9 cellular contexts compared by ENCODE assay signal in the genomic region with DNA sequence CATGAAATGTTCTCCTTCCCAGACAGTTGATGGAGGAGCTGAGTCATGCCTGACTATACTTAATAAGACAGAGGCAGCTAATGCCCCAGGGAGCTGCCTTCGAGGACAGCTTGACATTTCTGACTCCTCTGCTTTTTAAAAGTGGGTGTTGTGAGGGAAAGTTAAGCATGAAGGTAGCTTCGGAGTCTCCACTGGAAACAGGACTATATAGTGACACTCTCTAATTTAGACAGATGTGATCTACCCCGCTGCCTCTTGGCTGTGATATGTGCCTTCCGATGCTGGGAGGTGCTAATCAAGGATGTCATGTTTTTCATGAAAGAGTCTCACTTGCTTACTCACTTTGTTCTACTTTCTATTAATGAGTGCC.
DNase-seq lines count a peak whose midpoint lies in the region; ATAC-seq and TF ChIP-seq lines count a peak whose summit lies in the region.
"Had no signal": no experiment of that assay in that cellular context is flagged by ENCODE, and none has a peak within 500 bp of the region (broad histone marks: within the 10 kb centered on the region; RNA-seq: fewer than 3 reads in every experiment).

No MANE protein-coding gene starts in this region.

- H3K9me2 ChIP-seq in Loucy (replicated peaks; ENCODE audit: low read depth, low read length), result no peaks in the 10 kb centered on the region

- peak overlapping the region; percentile 21 for H3K4me2 ChIP-seq in Loucy (ENCODE audit: low read depth, low read length, poor library complexity, severe bottlenecking)

- H3K9me3 ChIP-seq in Loucy (ENCODE audit: insufficient read depth, low read depth, low read length), result no peaks in the 10 kb centered on the region

- no peaks in the 10 kb centered on the region for H4K20me1 ChIP-seq in Loucy (ENCODE audit: insufficient read depth, low read length, poor library complexity, severe bottlenecking)

- no peaks in the 10 kb centered on the region for H3K79me2 ChIP-seq in Loucy (ENCODE audit: insufficient read depth, low read length)

- H3K9me3 Mint-ChIP-seq in natural killer cell treated with Interleukin-12 subunit alpha and Interleukin-12 subunit beta and Interleukin-15 and Interleukin-18, amount 100 ng/mL, for 72 hours, result no peaks in the 10 kb centered on the region
- H3K9me3 Mint-ChIP-seq: nephron had no signal

- no peak for TF ChIP-seq CTCF in Loucy (conservative IDR thresholded peaks at IDR 0.05; ENCODE audit: low read length)

- DNase-seq in ELF-1 (ENCODE audit: low read depth, low spot score) (peak; percentile 43), amniotic epithelial cell (ENCODE audit: low read depth) (peak; percentile 66), cerebellar cortex (ENCODE audit: low spot score) (no peak), DMS79 (lab: John Stamatoyannopoulos, UW) (no peak)
- DNase-seq in natural killer cell treated with Interleukin-12 subunit alpha and Interleukin-12 subunit beta and Interleukin-15 and Interleukin-18, amount 100 ng/mL, for 72 hours (ENCODE audit: low spot score), result no peak

- peak overlapping the region; percentile 54; the same call in 1 of the 2 replicates for H2AFZ ChIP-seq in Loucy (ENCODE audit: low read length)

- no peaks in the 10 kb centered on the region for H3K36me3 ChIP-seq in Loucy (ENCODE audit: insufficient read depth, low read length)

- H3F3A ChIP-seq in Loucy (ENCODE audit: low read depth), result no peaks in the 10 kb centered on the region

- H3K4me3 Mint-ChIP-seq in natural killer cell treated with Interleukin-12 subunit alpha and Interleukin-12 subunit beta and Interleukin-15 and Interleukin-18, amount 100 ng/mL, for 72 hours, result peak overlapping the region; percentile 72
- H3K4me3 Mint-ChIP-seq: nephron had no signal

- H3K27me3 Mint-ChIP-seq in natural killer cell treated with Interleukin-12 subunit alpha and Interleukin-12 subunit beta and Interleukin-15 and Interleukin-18, amount 100 ng/mL, for 72 hours, result no peaks in the 10 kb centered on the region

- no peak overlapping the region for H3K9ac ChIP-seq in Loucy (ENCODE audit: low read depth, low read length, poor library complexity, severe bottlenecking)

- H3K27ac Mint-ChIP-seq in natural killer cell treated with Interleukin-12 subunit alpha and Interleukin-12 subunit beta and Interleukin-15 and Interleukin-18, amount 100 ng/mL, for 72 hours, result peak overlapping the region; percentile 81 to 83
- H3K27ac Mint-ChIP-seq: nephron had no signal

- peaks cover 15% of the 10 kb centered on the region for H3K4me1 ChIP-seq in Loucy (ENCODE audit: insufficient read depth, low read length, poor library complexity, severe bottlenecking)

- H3K4me1 Mint-ChIP-seq in natural killer cell treated with Interleukin-12 subunit alpha and Interleukin-12 subunit beta and Interleukin-15 and Interleukin-18, amount 100 ng/mL, for 72 hours (ENCODE audit: low read depth in 2 of 2), result peaks cover 27 to 29% of the 10 kb centered on the region in 2 donors
- H3K4me1 Mint-ChIP-seq: nephron had no signal

- peaks cover 4% of the 10 kb centered on the region for H3K36me3 Mint-ChIP-seq in natural killer cell treated with Interleukin-12 subunit alpha and Interleukin-12 subunit beta and Interleukin-15 and Interleukin-18, amount 100 ng/mL, for 72 hours

- no peaks in the 10 kb centered on the region for H3K27me3 ChIP-seq in Loucy (ENCODE audit: insufficient read depth, low read length, poor library complexity, severe bottlenecking)

- H3K4me3 ChIP-seq in Loucy (ENCODE audit: low read length, poor library complexity, severe bottlenecking), result no peak overlapping the region

- ATAC-seq in GM21529 (IDR thresholded peaks at IDR 0.05; ENCODE audit: unreplicated experiment) (peak; percentile 55), GM21526 (IDR thresholded peaks at IDR 0.05; ENCODE audit: low FRiP score, unreplicated experiment) (no peak)
- peak; percentile 67 to 85 for ATAC-seq in natural killer cell treated with Interleukin-12 subunit alpha and Interleukin-12 subunit beta and Interleukin-15 and Interleukin-18, amount 100 ng/mL, for 72 hours

Comparison
In these comparisons a context has a peak if more than half of its experiments do, and no peak if none do; other contexts are left out.
1. DNase-seq: peak in ELF-1 (single experiment) and amniotic epithelial cell (single experiment); none in natural killer cell treated with Interleukin-12 subunit alpha and Interleukin-12 subunit beta and Interleukin-15 and Interleukin-18, amount 100 ng/mL, for 72 hours (single experiment), cerebellar cortex (single experiment) and DMS79 (single experiment).